17 cellular contexts compared by ENCODE assay signal in the genomic region with DNA sequence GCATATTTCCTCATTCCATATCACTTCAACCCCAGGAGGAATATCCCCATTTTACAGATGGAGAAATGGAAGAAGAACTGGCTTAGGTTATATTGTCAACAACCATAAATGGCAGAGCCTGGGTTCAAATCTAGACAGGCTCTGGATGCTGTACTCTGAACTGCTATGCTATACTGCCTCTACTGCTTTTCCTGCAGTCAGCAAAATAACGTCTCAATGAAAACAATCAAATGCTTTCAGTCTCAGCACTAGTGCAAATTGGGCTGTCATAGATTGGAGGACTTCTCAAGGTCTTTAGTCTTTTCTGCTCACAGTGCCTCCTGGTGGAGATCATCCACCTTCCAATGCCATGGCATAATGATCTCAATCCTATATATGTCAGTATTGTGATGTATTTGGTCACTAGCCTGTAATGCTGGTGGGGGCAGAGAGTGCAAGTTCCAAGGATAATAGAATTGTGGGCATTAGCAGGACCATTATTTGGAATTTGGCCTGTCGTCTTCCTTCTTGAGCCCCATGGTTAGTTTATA.
DNase-seq lines count a peak whose midpoint lies in the region; ATAC-seq and TF ChIP-seq lines count a peak whose summit lies in the region.
"Had no signal": no experiment of that assay in that cellular context is flagged by ENCODE, and none has a peak within 500 bp of the region (broad histone marks: within the 10 kb centered on the region; RNA-seq: fewer than 3 reads in every experiment).

No MANE protein-coding gene starts in this region.

- H3K27ac ChIP-seq in KMS-11 (no peak overlapping the region), body of pancreas (no peak overlapping the region), esophagus squamous epithelium (no peak overlapping the region)
- H3K27ac ChIP-seq: BLaER1, parathyroid adenoma had no signal

- H3K4me1 ChIP-seq in KMS-11 (ENCODE audit: low read depth, poor library complexity, severe bottlenecking) (no peaks in the 10 kb centered on the region), body of pancreas (no peaks in the 10 kb centered on the region), esophagus squamous epithelium (no peaks in the 10 kb centered on the region)
- H3K4me1 ChIP-seq: parathyroid adenoma had no signal

- H3K9ac ChIP-seq in KMS-11, result no peak overlapping the region
- H3K9ac ChIP-seq: BLaER1, parathyroid adenoma had no signal

- no peak for ATAC-seq in body of pancreas
- no peak for ATAC-seq in HG02938 (IDR thresholded peaks at IDR 0.05; ENCODE audit: unreplicated experiment)
- ATAC-seq: activated CD4-positive, CD25-positive, alpha-beta regulatory T cell treated with anti-CD3 and anti-CD28 coated beads, Interleukin-2, amount 50 U/mL, for 24 hours; activated T-helper 17 cell treated with anti-CD3 and anti-CD28 coated beads, Interleukin-2, amount 50 U/mL, for 72 hours; stimulated activated memory B cell treated with anti-CD40 and anti-IgM and Interleukin-4, amounts not matched to agents 10 μg/mL and 1 μg/mL and 100 μg/mL, for 72 hours had no signal

- H3K36me3 Mint-ChIP-seq in MCF 10A (ENCODE audit: insufficient read depth, unreplicated experiment), result no peaks in the 10 kb centered on the region
- H3K36me3 Mint-ChIP-seq: memory B cell; stimulated activated memory B cell treated with anti-CD40 and anti-IgM and Interleukin-4, amounts not matched to agents 10 μg/mL and 1 μg/mL and 100 μg/mL, for 72 hours had no signal

- TF ChIP-seq POLR2A in body of pancreas (IDR thresholded peaks at IDR 0.05) (no peak), esophagus squamous epithelium (IDR thresholded peaks at IDR 0.05) (no peak)

- H3K27me3 ChIP-seq in KMS-11 (ENCODE audit: insufficient read depth, low read depth) (no peaks in the 10 kb centered on the region), body of pancreas (no peaks in the 10 kb centered on the region), esophagus squamous epithelium (no peaks in the 10 kb centered on the region)
- H3K27me3 ChIP-seq: BLaER1 had no signal

- H3K4me3 ChIP-seq in KMS-11 (IDR thresholded peaks at IDR 0.05; ENCODE audit: insufficient read depth, low read depth, low read length) (no peak overlapping the region), body of pancreas (no peak overlapping the region), esophagus squamous epithelium (no peak overlapping the region)
- H3K4me3 ChIP-seq: BLaER1 had no signal

- no peak overlapping the region for H3K4me3 Mint-ChIP-seq in MCF 10A (ENCODE audit: unreplicated experiment)
- H3K4me3 Mint-ChIP-seq: activated T-helper 17 cell treated with anti-CD3 and anti-CD28 coated beads, Interleukin-2, amount 50 U/mL, for 72 hours; memory B cell; stimulated activated memory B cell treated with anti-CD40 and anti-IgM and Interleukin-4, amounts not matched to agents 10 μg/mL and 1 μg/mL and 100 μg/mL, for 72 hours had no signal

- TF ChIP-seq CTCF in KMS-11 (conservative IDR thresholded peaks at IDR 0.05; ENCODE audit: low read depth, low read length), result 0 out of 2 replicates have a peak, but pooled peaks have one; percentile 12
- TF ChIP-seq CTCF in body of pancreas (IDR thresholded peaks at IDR 0.05), result peak in 3 of 7 experiments; percentile 21 to 38 (median 29)
- TF ChIP-seq CTCF in esophagus squamous epithelium (IDR thresholded peaks at IDR 0.05), result peak in 1 of 6 experiments; percentile 27
- no peak for TF ChIP-seq CTCF in MCF 10A (IDR thresholded peaks at IDR 0.05; ENCODE audit: unreplicated experiment)

- H3K4me2 ChIP-seq in KMS-11, result no peak overlapping the region
- H3K4me2 ChIP-seq: BLaER1 had no signal

- no peaks in the 10 kb centered on the region for H3K9me3 ChIP-seq in body of pancreas
- no peaks in the 10 kb centered on the region for H3K9me3 ChIP-seq in esophagus squamous epithelium
- H3K9me3 ChIP-seq: BLaER1 had no signal

- H3K79me2 ChIP-seq in KMS-11 (ENCODE audit: insufficient read depth, low read depth), result no peaks in the 10 kb centered on the region
- H3K79me2 ChIP-seq: parathyroid adenoma had no signal

- H2AFZ ChIP-seq in KMS-11 (ENCODE audit: low read depth), result no peak overlapping the region
- H2AFZ ChIP-seq: parathyroid adenoma had no signal

- CTCF ChIA-PET in MCF 10A (lab: Yijun Ruan, JAX), result interaction anchor here (0.6 kb wide), 1 partner anchor 366 kb away, joined by 3 read pairs; no protein-coding TSS in a partner anchor

- no peaks in the 10 kb centered on the region for H3K36me3 ChIP-seq in KMS-11 (ENCODE audit: insufficient read depth)
- no peaks in the 10 kb centered on the region for H3K36me3 ChIP-seq in body of pancreas (replicated peaks in 1 of 2; ENCODE audit: insufficient read depth in 1 of 2, low read depth in 2 of 2)
- no peaks in the 10 kb centered on the region for H3K36me3 ChIP-seq in esophagus squamous epithelium
- H3K36me3 ChIP-seq: BLaER1 had no signal

- no peak overlapping the region for H3K27ac Mint-ChIP-seq in MCF 10A (ENCODE audit: low read depth, unreplicated experiment)
- H3K27ac Mint-ChIP-seq: activated T-helper 17 cell treated with anti-CD3 and anti-CD28 coated beads, Interleukin-2, amount 50 U/mL, for 72 hours; memory B cell; stimulated activated memory B cell treated with anti-CD40 and anti-IgM and Interleukin-4, amounts not matched to agents 10 μg/mL and 1 μg/mL and 100 μg/mL, for 72 hours had no signal

- WGBS in body of pancreas, 2 donors, result 42 to 56% methylated on average over 2 of the region's 2 CpGs
- 74 to 82% methylated on average over 2 of the region's 2 CpGs for WGBS in esophagus squamous epithelium, 2 donors

- H3K9me3 Mint-ChIP-seq in MCF 10A (ENCODE audit: unreplicated experiment), result no peaks in the 10 kb centered on the region
- H3K9me3 Mint-ChIP-seq: activated T-helper 17 cell treated with anti-CD3 and anti-CD28 coated beads, Interleukin-2, amount 50 U/mL, for 72 hours; memory B cell had no signal

- POLR2A ChIA-PET in MCF 10A (lab: Yijun Ruan, JAX), result no interaction called here

- peaks cover 7% of the 10 kb centered on the region for H3K4me1 Mint-ChIP-seq in MCF 10A (ENCODE audit: insufficient read depth, unreplicated experiment)
- H3K4me1 Mint-ChIP-seq: activated T-helper 17 cell treated with anti-CD3 and anti-CD28 coated beads, Interleukin-2, amount 50 U/mL, for 72 hours; memory B cell; stimulated activated memory B cell treated with anti-CD40 and anti-IgM and Interleukin-4, amounts not matched to agents 10 μg/mL and 1 μg/mL and 100 μg/mL, for 72 hours had no signal

- H4K20me1 ChIP-seq in KMS-11 (ENCODE audit: insufficient read depth), result no peaks in the 10 kb centered on the region
- H4K20me1 ChIP-seq: BLaER1 had no signal

- intact Hi-C loops in body of pancreas (cut with DNase I), result no loop called here
- intact Hi-C loops in esophagus squamous epithelium (cut with DNase I), result no loop called here
- intact Hi-C loops in MCF 10A (cut with micrococcal nuclease), result no loop called here

- H3K27me3 Mint-ChIP-seq in MCF 10A (ENCODE audit: insufficient read depth, unreplicated experiment), result peaks cover 15% of the 10 kb centered on the region
- H3K27me3 Mint-ChIP-seq: stimulated activated memory B cell treated with anti-CD40 and anti-IgM and Interleukin-4, amounts not matched to agents 10 μg/mL and 1 μg/mL and 100 μg/mL, for 72 hours had no signal

- BruUV-seq in MCF 10A (replicated peaks; lab: Mats Ljungman, UMichigan), result no TSS peak

- DNase-seq in stimulated activated CD4-positive, alpha-beta T cell treated with anti-CD3 and anti-CD28 coated beads, Interleukin-15, amount 100 ng/mL, for 24 hours, result peak; percentile 3
- no peak for DNase-seq in stimulated activated CD4-positive, alpha-beta T cell treated with anti-CD3 and anti-CD28 coated beads, Interleukin-4, amount 100 ng/mL, for 4 hours
- DNase-seq in body of pancreas (peak in 3 of 4 donors; percentile 14 to 48 (median 21)), esophagus squamous epithelium (lab: John Stamatoyannopoulos, UW) (no peak), SHP77 (lab: John Stamatoyannopoulos, UW) (no peak), MCF 10A (ENCODE audit: unreplicated experiment) (no peak)
- DNase-seq: hippocampal formation, Kasumi-1, NCI-H446 had no signal

Comparison
In these comparisons a context has a peak if more than half of its experiments do, and no peak if none do; other contexts are left out.
1. DNase-seq: peak in stimulated activated CD4-positive, alpha-beta T cell treated with anti-CD3 and anti-CD28 coated beads, Interleukin-15, amount 100 ng/mL, for 24 hours (single experiment) and body of pancreas (3 of 4); none in stimulated activated CD4-positive, alpha-beta T cell treated with anti-CD3 and anti-CD28 coated beads, Interleukin-4, amount 100 ng/mL, for 4 hours (0 of 2), esophagus squamous epithelium (single experiment), SHP77 (0 of 2) and MCF 10A (single experiment).